ENCODE assay signal across 1 cellular context in the genomic region with DNA sequence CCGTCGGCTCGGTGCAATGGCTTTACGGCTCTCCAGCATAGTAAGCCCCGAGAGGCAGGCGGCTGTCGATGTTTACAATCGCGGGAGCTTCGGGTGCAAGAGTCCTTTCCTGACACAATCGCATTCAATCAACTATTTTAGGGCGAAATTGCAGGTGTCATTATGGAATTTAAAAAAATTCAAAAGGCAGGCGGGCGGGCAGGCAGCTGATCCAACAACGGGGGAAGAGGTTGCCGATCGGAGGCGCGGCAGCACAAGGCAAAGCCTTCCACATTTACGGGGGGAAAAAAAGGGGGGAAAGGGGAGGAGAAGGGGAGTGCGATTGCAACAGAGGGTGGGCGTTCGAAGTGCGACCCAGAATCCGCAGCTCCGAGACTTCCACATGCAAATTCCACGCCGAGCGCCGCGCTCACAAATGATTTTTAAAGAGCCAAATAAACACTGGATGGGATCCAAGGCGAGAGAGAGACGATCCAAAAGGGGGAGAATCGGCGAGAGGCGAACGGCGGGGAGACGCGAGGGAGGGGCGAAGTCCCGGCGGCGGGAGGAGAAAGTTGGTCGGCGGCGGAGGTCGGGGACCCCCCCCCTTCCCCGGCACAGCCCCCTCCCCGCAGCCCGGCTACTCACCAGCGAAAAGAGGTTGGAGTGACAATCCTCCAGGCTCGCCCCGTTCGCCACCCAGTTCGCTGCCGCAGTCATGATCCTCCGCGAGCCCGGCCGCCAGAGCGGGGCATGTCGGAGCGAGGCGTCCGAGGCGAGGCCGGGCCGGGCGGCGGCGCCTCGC.
TF ChIP-seq lines count a peak whose summit lies in the region.

No MANE protein-coding gene starts in this region.

TF ChIP-seq in HepG2, 621 proteins besides CTCF, POLR2A, EP300 and RAD21 (continued from another document and continues in another):
- TF ChIP-seq, protein P1, sequence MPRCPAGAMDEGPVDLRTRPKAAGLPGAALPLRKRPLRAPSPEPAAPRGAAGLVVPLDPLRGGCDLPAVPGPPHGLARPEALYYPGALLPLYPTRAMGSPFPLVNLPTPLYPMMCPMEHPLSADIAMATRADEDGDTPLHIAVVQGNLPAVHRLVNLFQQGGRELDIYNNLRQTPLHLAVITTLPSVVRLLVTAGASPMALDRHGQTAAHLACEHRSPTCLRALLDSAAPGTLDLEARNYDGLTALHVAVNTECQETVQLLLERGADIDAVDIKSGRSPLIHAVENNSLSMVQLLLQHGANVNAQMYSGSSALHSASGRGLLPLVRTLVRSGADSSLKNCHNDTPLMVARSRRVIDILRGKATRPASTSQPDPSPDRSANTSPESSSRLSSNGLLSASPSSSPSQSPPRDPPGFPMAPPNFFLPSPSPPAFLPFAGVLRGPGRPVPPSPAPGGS (CRISPR knock-in tag; IDR thresholded peaks at IDR 0.05): no peak
- no peak for TF ChIP-seq KLF16 (CRISPR knock-in tag; IDR thresholded peaks at IDR 0.05)
- TF ChIP-seq, protein P2, sequence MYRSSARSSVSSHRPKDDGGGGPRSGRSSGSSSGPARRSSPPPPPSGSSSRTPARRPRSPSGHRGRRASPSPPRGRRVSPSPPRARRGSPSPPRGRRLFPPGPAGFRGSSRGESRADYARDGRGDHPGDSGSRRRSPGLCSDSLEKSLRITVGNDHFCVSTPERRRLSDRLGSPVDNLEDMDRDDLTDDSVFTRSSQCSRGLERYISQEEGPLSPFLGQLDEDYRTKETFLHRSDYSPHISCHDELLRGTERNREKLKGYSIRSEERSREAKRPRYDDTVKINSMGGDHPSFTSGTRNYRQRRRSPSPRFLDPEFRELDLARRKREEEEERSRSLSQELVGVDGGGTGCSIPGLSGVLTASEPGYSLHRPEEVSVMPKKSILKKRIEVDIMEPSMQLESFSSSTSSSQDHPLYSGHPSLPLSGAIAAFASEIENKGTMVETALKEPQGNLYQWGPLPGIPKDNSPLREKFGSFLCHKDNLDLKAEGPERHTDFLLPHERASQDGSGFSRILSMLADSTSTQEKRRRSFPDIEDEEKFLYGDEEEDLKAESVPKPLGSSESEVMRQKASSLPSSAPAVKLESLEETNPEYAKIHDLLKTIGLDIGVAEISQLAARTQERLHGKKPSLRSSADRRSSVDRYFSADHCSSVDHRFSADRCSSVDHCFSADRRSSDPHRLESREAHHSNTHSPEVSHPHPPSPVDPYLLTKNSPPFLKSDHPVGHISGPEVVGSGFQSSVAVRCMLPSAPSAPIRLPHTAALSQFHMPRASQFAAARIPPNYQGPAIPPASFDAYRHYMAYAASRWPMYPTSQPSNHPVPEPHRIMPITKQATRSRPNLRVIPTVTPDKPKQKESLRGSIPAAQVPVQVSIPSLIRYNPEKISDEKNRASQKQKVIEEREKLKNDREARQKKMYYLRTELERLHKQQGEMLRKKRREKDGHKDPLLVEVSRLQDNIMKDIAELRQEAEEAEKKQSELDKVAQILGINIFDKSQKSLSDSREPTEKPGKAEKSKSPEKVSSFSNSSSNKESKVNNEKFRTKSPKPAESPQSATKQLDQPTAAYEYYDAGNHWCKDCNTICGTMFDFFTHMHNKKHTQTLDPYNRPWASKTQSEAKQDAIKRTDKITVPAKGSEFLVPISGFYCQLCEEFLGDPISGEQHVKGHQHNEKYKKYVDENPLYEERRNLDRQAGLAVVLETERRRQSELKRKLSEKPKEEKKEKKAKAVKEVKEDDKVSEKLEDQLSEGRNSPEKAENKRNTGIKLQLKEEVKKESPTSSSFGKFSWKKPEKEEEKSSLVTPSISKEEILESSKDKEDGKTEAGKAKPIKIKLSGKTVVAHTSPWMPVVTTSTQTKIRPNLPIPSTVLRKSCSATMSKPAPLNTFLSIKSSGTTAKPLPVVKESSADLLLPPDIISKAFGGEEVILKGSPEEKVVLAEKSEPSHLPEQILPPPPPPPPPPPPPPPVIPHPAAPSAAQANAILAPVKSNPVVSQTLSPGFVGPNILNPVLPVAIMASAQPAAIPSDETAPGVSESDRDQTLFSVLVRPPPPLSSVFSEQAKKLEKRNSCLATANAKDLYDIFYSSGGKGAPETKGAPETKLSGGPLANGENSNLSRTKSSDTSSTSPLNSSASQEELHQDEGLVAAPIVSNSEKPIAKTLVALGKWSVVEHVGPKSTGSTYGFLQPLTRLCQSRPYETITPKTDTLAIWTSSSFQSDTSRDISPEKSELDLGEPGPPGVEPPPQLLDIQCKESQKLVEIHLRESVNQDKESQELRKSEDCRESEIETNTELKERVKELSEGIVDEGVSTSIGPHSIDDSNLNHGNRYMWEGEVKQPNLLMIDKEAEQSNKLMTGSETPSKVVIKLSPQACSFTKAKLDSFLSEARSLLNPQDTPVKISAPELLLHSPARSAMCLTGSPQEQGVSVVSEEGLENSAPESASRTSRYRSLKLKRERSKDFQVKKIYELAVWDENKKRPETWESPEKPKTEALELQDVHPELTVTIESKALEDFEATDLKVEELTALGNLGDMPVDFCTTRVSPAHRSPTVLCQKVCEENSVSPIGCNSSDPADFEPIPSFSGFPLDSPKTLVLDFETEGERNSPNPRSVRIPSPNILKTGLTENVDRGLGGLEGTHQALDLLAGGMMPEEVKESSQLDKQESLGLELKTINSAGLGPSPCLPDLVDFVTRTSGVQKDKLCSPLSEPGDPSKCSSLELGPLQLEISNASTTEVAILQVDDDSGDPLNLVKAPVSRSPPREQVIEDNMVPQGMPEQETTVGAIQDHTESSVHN (CRISPR knock-in tag; IDR thresholded peaks at IDR 0.05): no peak
- TF ChIP-seq, protein P3, sequence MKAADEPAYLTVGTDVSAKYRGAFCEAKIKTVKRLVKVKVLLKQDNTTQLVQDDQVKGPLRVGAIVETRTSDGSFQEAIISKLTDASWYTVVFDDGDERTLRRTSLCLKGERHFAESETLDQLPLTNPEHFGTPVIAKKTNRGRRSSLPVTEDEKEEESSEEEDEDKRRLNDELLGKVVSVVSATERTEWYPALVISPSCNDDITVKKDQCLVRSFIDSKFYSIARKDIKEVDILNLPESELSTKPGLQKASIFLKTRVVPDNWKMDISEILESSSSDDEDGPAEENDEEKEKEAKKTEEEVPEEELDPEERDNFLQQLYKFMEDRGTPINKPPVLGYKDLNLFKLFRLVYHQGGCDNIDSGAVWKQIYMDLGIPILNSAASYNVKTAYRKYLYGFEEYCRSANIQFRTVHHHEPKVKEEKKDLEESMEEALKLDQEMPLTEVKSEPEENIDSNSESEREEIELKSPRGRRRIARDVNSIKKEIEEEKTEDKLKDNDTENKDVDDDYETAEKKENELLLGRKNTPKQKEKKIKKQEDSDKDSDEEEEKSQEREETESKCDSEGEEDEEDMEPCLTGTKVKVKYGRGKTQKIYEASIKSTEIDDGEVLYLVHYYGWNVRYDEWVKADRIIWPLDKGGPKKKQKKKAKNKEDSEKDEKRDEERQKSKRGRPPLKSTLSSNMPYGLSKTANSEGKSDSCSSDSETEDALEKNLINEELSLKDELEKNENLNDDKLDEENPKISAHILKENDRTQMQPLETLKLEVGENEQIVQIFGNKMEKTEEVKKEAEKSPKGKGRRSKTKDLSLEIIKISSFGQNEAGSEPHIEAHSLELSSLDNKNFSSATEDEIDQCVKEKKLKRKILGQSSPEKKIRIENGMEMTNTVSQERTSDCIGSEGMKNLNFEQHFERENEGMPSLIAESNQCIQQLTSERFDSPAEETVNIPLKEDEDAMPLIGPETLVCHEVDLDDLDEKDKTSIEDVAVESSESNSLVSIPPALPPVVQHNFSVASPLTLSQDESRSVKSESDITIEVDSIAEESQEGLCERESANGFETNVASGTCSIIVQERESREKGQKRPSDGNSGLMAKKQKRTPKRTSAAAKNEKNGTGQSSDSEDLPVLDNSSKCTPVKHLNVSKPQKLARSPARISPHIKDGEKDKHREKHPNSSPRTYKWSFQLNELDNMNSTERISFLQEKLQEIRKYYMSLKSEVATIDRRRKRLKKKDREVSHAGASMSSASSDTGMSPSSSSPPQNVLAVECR (CRISPR knock-in tag; IDR thresholded peaks at IDR 0.05; ENCODE audit: borderline replicate concordance): peak; percentile 20; the same call in 1 of the 2 replicates
- TF ChIP-seq HCFC1 (IDR thresholded peaks at IDR 0.05; ENCODE audit: low read depth, low read length): no peak
- TF ChIP-seq ZNF263 (CRISPR knock-in tag; IDR thresholded peaks at IDR 0.05): 0 out of 2 replicates have a peak, but pooled peaks have one; percentile 40
- TF ChIP-seq, protein P4, sequence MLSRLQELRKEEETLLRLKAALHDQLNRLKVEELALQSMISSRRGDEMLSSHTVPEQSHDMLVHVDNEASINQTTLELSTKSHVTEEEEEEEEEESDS (CRISPR knock-in tag; IDR thresholded peaks at IDR 0.05; ENCODE audit: borderline replicate concordance): no peak
- no peak for TF ChIP-seq ZNF749 (CRISPR knock-in tag; IDR thresholded peaks at IDR 0.05; ENCODE audit: borderline replicate concordance)
- TF ChIP-seq U2AF2 (IDR thresholded peaks at IDR 0.05; ENCODE audit: low read depth, low read length): no peak
- TF ChIP-seq SNRNP70 (IDR thresholded peaks at IDR 0.05; ENCODE audit: low read depth, low read length): no peak
- TF ChIP-seq, protein P5, sequence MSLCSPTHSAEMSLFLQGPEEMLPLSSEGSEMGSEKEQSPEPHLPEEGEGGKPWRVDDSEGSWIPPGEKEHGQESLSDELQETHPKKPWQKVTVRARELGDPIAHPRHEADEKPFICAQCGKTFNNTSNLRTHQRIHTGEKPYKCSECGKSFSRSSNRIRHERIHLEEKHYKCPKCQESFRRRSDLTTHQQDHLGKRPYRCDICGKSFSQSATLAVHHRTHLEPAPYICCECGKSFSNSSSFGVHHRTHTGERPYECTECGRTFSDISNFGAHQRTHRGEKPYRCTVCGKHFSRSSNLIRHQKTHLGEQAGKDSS (CRISPR knock-in tag; IDR thresholded peaks at IDR 0.05; ENCODE audit: borderline replicate concordance, low read depth): 0 out of 2 replicates have a peak, but pooled peaks have one; percentile 17
- no peak for TF ChIP-seq TCF7L2 (IDR thresholded peaks at IDR 0.05; ENCODE audit: low read depth, low read length)
- no peak for TF ChIP-seq TAF15 (IDR thresholded peaks at IDR 0.05; ENCODE audit: low read depth, low read length, poor library complexity, severe bottlenecking)
- TF ChIP-seq ZNF557 (CRISPR knock-in tag; IDR thresholded peaks at IDR 0.05): no peak
- TF ChIP-seq MBNL3 (CRISPR knock-in tag; conservative IDR thresholded peaks at IDR 0.05): no peak
- TF ChIP-seq SMAD3 (CRISPR knock-in tag; IDR thresholded peaks at IDR 0.05): no peak
- TF ChIP-seq SMC3 (IDR thresholded peaks at IDR 0.05; ENCODE audit: low read length): peak; percentile 21; the same call in 1 of the 2 replicates
- TF ChIP-seq, protein P6, sequence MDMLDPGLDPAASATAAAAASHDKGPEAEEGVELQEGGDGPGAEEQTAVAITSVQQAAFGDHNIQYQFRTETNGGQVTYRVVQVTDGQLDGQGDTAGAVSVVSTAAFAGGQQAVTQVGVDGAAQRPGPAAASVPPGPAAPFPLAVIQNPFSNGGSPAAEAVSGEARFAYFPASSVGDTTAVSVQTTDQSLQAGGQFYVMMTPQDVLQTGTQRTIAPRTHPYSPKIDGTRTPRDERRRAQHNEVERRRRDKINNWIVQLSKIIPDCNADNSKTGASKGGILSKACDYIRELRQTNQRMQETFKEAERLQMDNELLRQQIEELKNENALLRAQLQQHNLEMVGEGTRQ (IDR thresholded peaks at IDR 0.05; ENCODE audit: low read depth, low read length): no peak
- TF ChIP-seq, protein P6 (CRISPR knock-in tag; IDR thresholded peaks at IDR 0.05; ENCODE audit: borderline replicate concordance): 0 out of 2 replicates have a peak, but pooled peaks have one; percentile 27
- TF ChIP-seq TSC22D2 (CRISPR knock-in tag; IDR thresholded peaks at IDR 0.05; ENCODE audit: borderline replicate concordance): no peak
- TF ChIP-seq TOE1 (CRISPR knock-in tag; IDR thresholded peaks at IDR 0.05): no peak
- no peak for TF ChIP-seq SATB2 (CRISPR knock-in tag; IDR thresholded peaks at IDR 0.05)
- no peak for TF ChIP-seq GATAD1 (CRISPR knock-in tag; IDR thresholded peaks at IDR 0.05)
- peak; percentile 60 for TF ChIP-seq FOXA3 (CRISPR knock-in tag; IDR thresholded peaks at IDR 0.05)
- TF ChIP-seq NAIF1 (CRISPR knock-in tag; IDR thresholded peaks at IDR 0.05; ENCODE audit: borderline replicate concordance): no peak
- TF ChIP-seq NR2C2 (CRISPR knock-in tag; IDR thresholded peaks at IDR 0.05; ENCODE audit: borderline replicate concordance): no peak
- no peak for TF ChIP-seq TRIM24 (CRISPR knock-in tag; IDR thresholded peaks at IDR 0.05)
